ENCODE assay signal across 8 cellular contexts in the genomic region with DNA sequence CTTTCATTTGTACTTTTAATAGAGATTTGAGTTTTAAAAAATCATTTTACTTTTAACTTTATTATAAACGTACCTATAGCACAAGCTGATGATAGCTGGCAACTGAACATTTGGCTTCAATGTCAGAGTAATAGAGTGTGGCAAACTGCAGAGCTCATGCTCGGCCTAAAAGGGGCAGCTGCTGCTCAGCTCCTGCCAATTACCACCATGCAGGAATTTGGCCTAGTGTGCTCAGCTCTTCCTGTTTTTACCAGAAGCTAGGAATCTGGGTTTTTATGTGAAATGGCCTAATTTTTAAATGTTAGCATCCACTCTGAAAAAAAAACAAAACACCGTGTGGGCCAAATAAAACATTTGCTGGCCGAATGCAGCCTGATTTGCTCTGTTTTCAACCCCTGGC. TPM values are rescaled to one million over a fixed set of nuclear protein-coding genes. Genes with fewer than 3 reads are reported as not detected.
DNase-seq lines count a peak whose midpoint lies in the region; ATAC-seq and TF ChIP-seq lines count a peak whose summit lies in the region.

No MANE protein-coding gene starts in this region.

- H3K79me2 ChIP-seq in OCI-LY1 (ENCODE audit: insufficient read depth, low read length), result peaks cover 21% of the 10 kb centered on the region

- TF ChIP-seq CTCF in OCI-LY1 (IDR thresholded peaks at IDR 0.05; ENCODE audit: low read length) (no peak), dorsolateral prefrontal cortex (IDR thresholded peaks at IDR 0.05 in 54 of 56, conservative IDR thresholded peaks at IDR 0.05 in 2 of 56; ENCODE audit: low read depth in 1 of 56, partially characterized antibody in 56 of 56) (peak in 10 of 56 donors; percentile 5 to 24 (median 16)), neutrophil (IDR thresholded peaks at IDR 0.05) (no peak), omental fat pad (IDR thresholded peaks at IDR 0.05) (no peak)

- H3K9me3 ChIP-seq in OCI-LY1 (ENCODE audit: low read length) (no peaks in the 10 kb centered on the region), neutrophil (no peaks in the 10 kb centered on the region)

- DNase-seq in G401 (ENCODE audit: low spot score), result peak; percentile 97
- DNase-seq in dorsolateral prefrontal cortex, result peak in 3 of 10 donors; percentile 39 to 78 (median 46)
- no peak for DNase-seq in omental fat pad (ENCODE audit: low spot score)
- DNase-seq in activated CD8-positive, alpha-beta memory T cell treated with anti-CD3 and anti-CD28 coated beads, Interleukin-2, amount 50 U/mL, for 48 hours, result no peak
- no peak for DNase-seq in effector CD8-positive, alpha-beta T cell (lab: John Stamatoyannopoulos, UW)

- H3K27ac ChIP-seq in OCI-LY1 (ENCODE audit: low read depth, low read length, poor library complexity, severe bottlenecking) (peak overlapping the region; percentile 77), dorsolateral prefrontal cortex (peak overlapping the region in 57 of 59 donors; percentile 3 to 94 (median 85)), neutrophil (peak overlapping the region; percentile 95)

- H3F3A ChIP-seq in OCI-LY1 (ENCODE audit: insufficient read depth, low read length), result no peaks in the 10 kb centered on the region

- no peaks in the 10 kb centered on the region for H3K27me3 ChIP-seq in OCI-LY1 (ENCODE audit: insufficient read depth, low read length)
- no peaks in the 10 kb centered on the region for H3K27me3 ChIP-seq in dorsolateral prefrontal cortex
- no peaks in the 10 kb centered on the region for H3K27me3 ChIP-seq in neutrophil

- in situ Hi-C loops in G401 (cut with HindIII; ENCODE audit: low sequenced_read_pairs), result no loop called here

- H3K36me3 ChIP-seq in OCI-LY1 (ENCODE audit: insufficient read depth, low read length) (peaks cover 17% of the 10 kb centered on the region; the same call in 1 of the 2 replicates), neutrophil (peaks cover 16% of the 10 kb centered on the region)

- ATAC-seq in omental fat pad (ENCODE audit: low FRiP score), result no peak
- no peak for ATAC-seq in GM18498 (IDR thresholded peaks at IDR 0.05; ENCODE audit: unreplicated experiment)

- H3K9me2 ChIP-seq in OCI-LY1 (ENCODE audit: low read depth, low read length), result no peaks in the 10 kb centered on the region

- peaks cover 42% of the 10 kb centered on the region for H3K4me1 ChIP-seq in OCI-LY1 (ENCODE audit: insufficient read depth, low read length, severe bottlenecking)
- peaks cover 59 to 63% of the 10 kb centered on the region in 2 experiments for H3K4me1 ChIP-seq in neutrophil (ENCODE audit: control insufficient read depth in 1 of 2, insufficient read depth in 1 of 2, low read depth in 1 of 2, low read length in 1 of 2)

- H4K20me1 ChIP-seq in OCI-LY1 (ENCODE audit: insufficient read depth, low read length), result no peaks in the 10 kb centered on the region

- peak overlapping the region; percentile 75; the same call in 1 of the 2 replicates for H3K9ac ChIP-seq in OCI-LY1 (ENCODE audit: low read length)

- intact Hi-C loops in dorsolateral prefrontal cortex (cut with DNase I), result loop anchor here in 1 of 2 donors (5.0 kb wide), 2 partner anchors 41 to 166 kb away; partner anchors contain the start of gene PLXND1

- H2AFZ ChIP-seq in OCI-LY1 (ENCODE audit: low read length), result no peak overlapping the region

- peak overlapping the region; percentile 81 for H3K4me3 ChIP-seq in OCI-LY1 (ENCODE audit: low read depth, low read length, poor library complexity, severe bottlenecking)
- peak overlapping the region in 55 of 59 donors; percentile 8 to 99 (median 92) for H3K4me3 ChIP-seq in dorsolateral prefrontal cortex
- no peak overlapping the region for H3K4me3 ChIP-seq in neutrophil (ENCODE audit: low read depth in 1 of 2, low read length in 1 of 2)

- peak overlapping the region; percentile 86 for H3K4me2 ChIP-seq in OCI-LY1 (ENCODE audit: low read length)

RNA-seq across cellular contexts. Expression of gene IFT122, which starts 1.8 kb away (rescaled TPM):
- total RNA-seq in G401 (2014; rRNA removed; shearing (Covaris generic)), result 14.6 and 19.9 TPM in 2 replicates
- 10 to 100 TPM; 38.5 to 96.5 (median 58.5) TPM for total RNA-seq in dorsolateral prefrontal cortex
- total RNA-seq in omental fat pad, result 10 to 100 TPM; 19.6 to 62.9 (median 28.2) TPM

RNA-seq across cellular contexts. Expression of gene MBD4, which starts 2.0 kb away (rescaled TPM):
- total RNA-seq in G401 (2014; rRNA removed; shearing (Covaris generic)), result 14.0 and 18.9 TPM in 2 replicates
- total RNA-seq in dorsolateral prefrontal cortex (10 to 100 TPM; 23.7 to 45.4 (median 31.5) TPM), omental fat pad (10 to 100 TPM; 15.6 to 29.3 (median 27.8) TPM)

RNA-seq across cellular contexts. Expression of gene EFCAB12, which starts 13.3 kb away (rescaled TPM):
- not detected in 2 replicates for total RNA-seq in G401 (2014; rRNA removed; shearing (Covaris generic))
- total RNA-seq in dorsolateral prefrontal cortex (1 to 10 TPM; 2.0 to 10.0 (median 4.5) TPM), omental fat pad (1 to 10 TPM in 2 of 4 donors, under 1 TPM in 2; 0.24 to 2.8 (median 1.0) TPM)

Comparison
In these comparisons a context has a peak if more than half of its experiments do, and no peak if none do; other contexts are left out.
1. H3K4me3 ChIP-seq: peak in OCI-LY1 (single experiment) and dorsolateral prefrontal cortex (55 of 59); none in neutrophil (0 of 2).
2. Peak in every context shown above with its lines, with median percentiles within 50 percentile points of each other: H3K27ac ChIP-seq.